ENCODE assay signal across 12 cellular contexts in the genomic region with DNA sequence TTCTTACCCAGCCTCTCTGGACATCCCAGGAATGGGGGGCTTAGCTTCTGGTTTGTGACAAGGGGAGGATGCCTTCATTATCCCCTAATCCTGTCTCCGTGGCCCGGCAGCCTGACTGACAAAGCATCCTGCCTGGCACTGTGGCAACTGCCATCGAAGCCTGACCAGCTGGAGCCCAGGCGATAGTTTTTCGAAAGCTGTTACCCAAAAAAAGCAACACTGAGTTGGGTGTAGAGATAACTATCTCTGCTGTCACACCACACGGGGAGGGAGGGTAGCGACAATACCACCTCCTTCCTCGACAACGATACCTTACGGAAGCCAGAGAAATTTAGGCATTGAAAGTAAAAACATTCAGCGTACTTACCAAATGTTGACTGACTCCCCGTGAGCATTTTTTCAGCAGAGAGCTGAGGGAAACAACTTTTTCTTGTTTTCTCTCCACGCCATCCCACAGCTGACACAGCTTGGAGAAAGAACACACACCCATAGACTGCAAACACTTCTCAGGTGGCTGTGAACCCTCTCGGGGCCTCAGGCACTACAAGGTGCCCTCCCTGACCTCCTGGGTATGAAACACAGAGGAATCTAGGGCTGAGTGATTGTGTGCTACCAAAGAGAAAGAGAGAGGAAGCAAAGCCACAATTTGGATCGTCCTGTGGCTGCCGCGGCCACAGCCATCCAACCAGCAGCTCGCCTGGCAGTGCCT.
DNase-seq lines count a peak whose midpoint lies in the region; ATAC-seq, FAIRE-seq and TF ChIP-seq lines count a peak whose summit lies in the region.
"Had no signal": no experiment of that assay in that cellular context is flagged by ENCODE, and none has a peak within 500 bp of the region (broad histone marks: within the 10 kb centered on the region; RNA-seq: fewer than 3 reads in every experiment).

No MANE protein-coding gene starts in this region.

- peaks cover 28% of the 10 kb centered on the region for H3K27me3 Mint-ChIP-seq in activated CD8-positive, alpha-beta T cell treated with anti-CD3 and anti-CD28 coated beads, Interleukin-2, amount 10 ng/mL, durations not matched to agents 7 days and 5 days (ENCODE audit: low read depth)

- H3K4me1 Mint-ChIP-seq in activated CD8-positive, alpha-beta T cell treated with anti-CD3 and anti-CD28 coated beads, Interleukin-2, amount 10 ng/mL, durations not matched to agents 7 days and 5 days (ENCODE audit: low read depth): peaks cover 66% of the 10 kb centered on the region
- H3K4me1 Mint-ChIP-seq: activated B cell treated with CpG ODN at 0.5 μM for 24 hours, CD14-positive monocyte had no signal

- peaks cover 0 to 4% (median 0%) of the 10 kb centered on the region in 4 donors for H3K4me1 ChIP-seq in Peyer's patch
- H3K4me1 ChIP-seq in right atrium auricular region: no peaks in the 10 kb centered on the region
- H3K4me1 ChIP-seq: body of pancreas had no signal

- H3K27ac ChIP-seq in Peyer's patch (peak overlapping the region; percentile 31 to 67 (median 59)), right atrium auricular region (no peak overlapping the region)
- H3K27ac ChIP-seq: body of pancreas had no signal

- no peaks in the 10 kb centered on the region for H3K9me3 Mint-ChIP-seq in activated CD8-positive, alpha-beta T cell treated with anti-CD3 and anti-CD28 coated beads, Interleukin-2, amount 10 ng/mL, durations not matched to agents 7 days and 5 days (ENCODE audit: insufficient read depth)
- H3K9me3 Mint-ChIP-seq: activated B cell treated with CpG ODN at 0.5 μM for 24 hours had no signal

- H3K4me3 ChIP-seq in Peyer's patch: peak overlapping the region in 1 of 4 donors; percentile 6
- H3K4me3 ChIP-seq in bronchial epithelial cell (ENCODE audit: low read depth, low read length): no peak overlapping the region
- H3K4me3 ChIP-seq in right atrium auricular region: no peak overlapping the region
- H3K4me3 ChIP-seq: body of pancreas had no signal

- CTCF ChIA-PET in activated CD8-positive, alpha-beta T cell treated with anti-CD3 and anti-CD28 coated beads, Interleukin-2, amount 10 ng/mL, durations not matched to agents 7 days and 5 days (lab: Charles Lee): interaction anchor here (0.7 to 3.7 kb wide), 12 partner anchors 8 to 993 kb away, joined by 3 to 15 read pairs (median 4); no protein-coding TSS in a partner anchor

- H3K27me3 ChIP-seq in Peyer's patch (no peaks in the 10 kb centered on the region), bronchial epithelial cell (ENCODE audit: control insufficient read depth, insufficient read depth, low read length) (peaks cover 2% of the 10 kb centered on the region), right atrium auricular region (no peaks in the 10 kb centered on the region)
- H3K27me3 ChIP-seq: body of pancreas had no signal

- TF ChIP-seq CTCF in Peyer's patch (IDR thresholded peaks at IDR 0.05): no peak
- TF ChIP-seq CTCF in bronchial epithelial cell (IDR thresholded peaks at IDR 0.05; ENCODE audit: insufficient read depth, low read length, severe bottlenecking): no peak
- TF ChIP-seq CTCF in right atrium auricular region (IDR thresholded peaks at IDR 0.05): no peak

- H3K27ac Mint-ChIP-seq in activated CD8-positive, alpha-beta T cell treated with anti-CD3 and anti-CD28 coated beads, Interleukin-2, amount 10 ng/mL, durations not matched to agents 7 days and 5 days: peak overlapping the region; percentile 94
- H3K27ac Mint-ChIP-seq: activated B cell treated with CpG ODN at 0.5 μM for 24 hours had no signal

- peak; percentile 55 for ATAC-seq in activated CD8-positive, alpha-beta T cell treated with anti-CD3 and anti-CD28 coated beads, Interleukin-2, amount 10 ng/mL, durations not matched to agents 7 days and 5 days
- ATAC-seq in HG02938 (IDR thresholded peaks at IDR 0.05; ENCODE audit: unreplicated experiment): no peak
- ATAC-seq: body of pancreas had no signal

- no peaks in the 10 kb centered on the region for H3K36me3 Mint-ChIP-seq in activated CD8-positive, alpha-beta T cell treated with anti-CD3 and anti-CD28 coated beads, Interleukin-2, amount 10 ng/mL, durations not matched to agents 7 days and 5 days (ENCODE audit: low read depth)
- H3K36me3 Mint-ChIP-seq: CD14-positive monocyte had no signal

- H3K9me3 ChIP-seq in Peyer's patch (no peaks in the 10 kb centered on the region), right atrium auricular region (no peaks in the 10 kb centered on the region)
- H3K9me3 ChIP-seq: body of pancreas had no signal

- TF ChIP-seq POLR2A in Peyer's patch (IDR thresholded peaks at IDR 0.05): no peak

- POLR2A ChIA-PET in activated CD8-positive, alpha-beta T cell treated with anti-CD3 and anti-CD28 coated beads, Interleukin-2, amount 10 ng/mL, durations not matched to agents 7 days and 5 days (lab: Charles Lee): interaction anchor here (0.6 to 1.2 kb wide), 3 partner anchors 42 to 294 kb away, joined by 3 to 5 read pairs (median 3); no protein-coding TSS in a partner anchor

- peak in 2 of 3 donors; percentile 21 to 64 for DNase-seq in Peyer's patch
- peak; percentile 74 for DNase-seq in activated CD8-positive, alpha-beta T cell treated with anti-CD3 and anti-CD28 coated beads, Interleukin-2, amount 10 ng/mL, durations not matched to agents 7 days and 5 days
- DNase-seq in bronchial epithelial cell (ENCODE audit: low read depth): no peak
- peak; percentile 40 for DNase-seq in stimulated activated CD4-positive, alpha-beta T cell treated with anti-CD3 and anti-CD28 coated beads, Interleukin-4, amount 100 ng/mL, for 24 hours
- no peak for DNase-seq in NCI-H69 (lab: John Stamatoyannopoulos, UW)
- DNase-seq in right atrium auricular region (ENCODE audit: low spot score): no peak
- DNase-seq in ecto neural progenitor cell (ENCODE audit: low spot score): no peak
- DNase-seq: activated B cell treated with CpG ODN at 0.5 μM for 24 hours, body of pancreas, hypothalamus had no signal

- FAIRE-seq in bronchial epithelial cell (lab: Jason Lieb, UNC): peak; percentile 87

- peak overlapping the region; percentile 72 for H3K4me3 Mint-ChIP-seq in activated CD8-positive, alpha-beta T cell treated with anti-CD3 and anti-CD28 coated beads, Interleukin-2, amount 10 ng/mL, durations not matched to agents 7 days and 5 days
- H3K4me3 Mint-ChIP-seq: activated B cell treated with CpG ODN at 0.5 μM for 24 hours, CD14-positive monocyte had no signal

- H3K36me3 ChIP-seq in Peyer's patch: no peaks in the 10 kb centered on the region
- H3K36me3 ChIP-seq in bronchial epithelial cell (ENCODE audit: control insufficient read depth, insufficient read depth, low read length): no peaks in the 10 kb centered on the region
- H3K36me3 ChIP-seq in right atrium auricular region: no peaks in the 10 kb centered on the region

Comparison
In these comparisons a context has a peak if more than half of its experiments do, and no peak if none do; other contexts are left out.
1. DNase-seq: peak in Peyer's patch (2 of 3), activated CD8-positive, alpha-beta T cell treated with anti-CD3 and anti-CD28 coated beads, Interleukin-2, amount 10 ng/mL, durations not matched to agents 7 days and 5 days (single experiment) and stimulated activated CD4-positive, alpha-beta T cell treated with anti-CD3 and anti-CD28 coated beads, Interleukin-4, amount 100 ng/mL, for 24 hours (single experiment); none in bronchial epithelial cell (single experiment), NCI-H69 (single experiment), right atrium auricular region (single experiment) and ecto neural progenitor cell (single experiment).
2. H3K27ac ChIP-seq: peak in Peyer's patch (4 of 4); none in right atrium auricular region (0 of 2).